In genomic region chr2:159090514-159091201, GRCh38 we compare ENCODE assay signal across 8 cellular contexts.
DNase-seq lines count a peak whose midpoint lies in the region; ATAC-seq and TF ChIP-seq lines count a peak whose summit lies in the region.
"Had no signal": no experiment of that assay in that cellular context is flagged by ENCODE, and none has a peak within 500 bp of the region (broad histone marks: within the 10 kb centered on the region; RNA-seq: fewer than 3 reads in every experiment).

No MANE protein-coding gene starts in this region.

- ATAC-seq in HG03135 (IDR thresholded peaks at IDR 0.05; ENCODE audit: unreplicated experiment) = peak; percentile 56
- no peak for ATAC-seq in HG02938 (IDR thresholded peaks at IDR 0.05; ENCODE audit: unreplicated experiment)

- H3K27me3 ChIP-seq in muscle layer of colon (ENCODE audit: control insufficient read depth in 1 of 2, insufficient read depth in 2 of 2, low read length in 2 of 2) = no peaks in the 10 kb centered on the region

- H3K36me3 Mint-ChIP-seq in brain = peaks cover under 1% of the 10 kb centered on the region

- peaks cover 0 to 3% (median under 1%) of the 10 kb centered on the region in 5 experiments for H3K9me3 Mint-ChIP-seq in brain

- DNase-seq in GM19240 (ENCODE audit: insufficient read length, low spot score) (peak; percentile 20), D341Med (ENCODE audit: low spot score) (no peak), NCI-H526 (lab: John Stamatoyannopoulos, UW) (no peak)

- TF ChIP-seq CTCF in brain (conservative IDR thresholded peaks at IDR 0.05) = no peak

- peaks cover 79% of the 10 kb centered on the region for H3K4me1 Mint-ChIP-seq in brain

- H3K4me3 ChIP-seq in muscle layer of colon (ENCODE audit: low read depth in 1 of 2, low read length in 2 of 2) = peak overlapping the region in 1 of 2 donors; percentile 18

- no peak overlapping the region for H3K4me3 Mint-ChIP-seq in brain
- H3K4me3 Mint-ChIP-seq: T-helper 1 cell treated with Interleukin-12 subunit alpha and Interleukin-12 subunit beta and Interleukin-4 antibody, amounts not matched to agents 30 μg/mL and 1 μg/mL, for 36 hours had no signal

- H3K27ac Mint-ChIP-seq in brain = peak overlapping the region in 3 of 5 experiments; percentile 14 to 63 (median 56)
- H3K27ac Mint-ChIP-seq: T-helper 1 cell treated with Interleukin-12 subunit alpha and Interleukin-12 subunit beta and Interleukin-4 antibody, amounts not matched to agents 30 μg/mL and 1 μg/mL, for 36 hours had no signal

- H3K9me3 ChIP-seq in muscle layer of colon (ENCODE audit: low read length) = no peaks in the 10 kb centered on the region

- no peaks in the 10 kb centered on the region for H3K27me3 Mint-ChIP-seq in brain

- no peak overlapping the region for H3K9ac ChIP-seq in muscle layer of colon (ENCODE audit: low read length)

- no peaks in the 10 kb centered on the region for H3K36me3 ChIP-seq in muscle layer of colon (ENCODE audit: insufficient read depth, low read length)

- peak overlapping the region; percentile 65 for H3K27ac ChIP-seq in muscle layer of colon (ENCODE audit: low read depth, low read length)

- H3K4me1 ChIP-seq in muscle layer of colon (ENCODE audit: insufficient read depth, low read length) = peaks cover 73% of the 10 kb centered on the region
